In the genomic region with DNA sequence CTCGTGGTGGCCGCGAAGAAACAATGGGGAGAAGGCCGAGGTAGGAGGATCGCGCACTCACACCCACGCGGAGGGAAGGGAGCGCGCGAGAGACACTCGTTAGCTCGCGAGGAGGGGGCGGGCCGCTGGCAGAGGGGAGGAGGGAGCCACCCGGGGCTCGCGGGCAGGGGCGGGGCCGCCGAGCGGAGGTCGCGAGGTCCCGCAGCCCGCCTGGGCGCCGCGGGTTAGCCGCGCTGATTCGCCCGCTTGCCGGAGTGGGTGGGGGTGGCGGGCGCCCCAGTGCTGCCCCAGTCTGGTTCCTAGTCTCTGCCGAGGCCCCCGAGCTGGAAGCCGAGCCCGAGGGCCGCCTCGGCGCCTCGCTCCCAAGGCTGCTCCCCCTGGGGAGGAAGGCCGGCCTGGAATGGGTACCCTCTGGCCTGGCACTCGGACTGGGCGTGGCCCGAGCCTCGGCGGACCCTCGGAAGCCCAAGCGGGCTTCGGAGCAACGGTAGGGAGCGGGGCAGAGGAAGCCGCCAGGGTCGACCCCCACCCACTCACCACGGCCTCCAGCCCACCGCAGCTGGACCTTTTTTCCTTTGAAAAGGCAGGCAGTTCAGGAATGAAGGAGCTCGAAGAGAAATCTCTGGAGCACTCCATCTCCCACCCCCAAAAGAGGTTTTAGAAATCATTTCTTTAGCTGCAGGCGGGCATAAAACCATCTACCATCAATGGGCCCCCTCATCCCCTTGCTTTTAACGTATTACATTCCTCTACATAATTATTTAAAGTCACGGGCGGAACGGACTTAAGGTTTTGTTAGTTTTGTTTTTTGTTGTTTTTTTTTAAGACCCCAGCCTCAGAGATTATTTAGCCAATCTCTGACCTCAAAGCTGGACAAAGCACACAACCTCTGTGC, we compare ENCODE assay signal across 8 cellular contexts. TPM values are rescaled to one million over a fixed set of nuclear protein-coding genes. Genes with fewer than 3 reads are reported as not detected.
DNase-seq lines count a peak whose midpoint lies in the region; ATAC-seq and TF ChIP-seq lines count a peak whose summit lies in the region.

No MANE protein-coding gene starts in this region.

- H3K4me3 ChIP-seq in DOHH2 (ENCODE audit: low read length) (peak overlapping the region; percentile 92), GM23248 (peak overlapping the region; percentile 87), Loucy (ENCODE audit: low read length, poor library complexity, severe bottlenecking) (peak overlapping the region; percentile 84), SK-N-SH (ENCODE audit: low read depth in 2 of 2, low read length in 1 of 2) (peak overlapping the region; percentile 89 to 95), ovary (peak overlapping the region; percentile 90), thoracic aorta (peak overlapping the region; percentile 93)

- TF ChIP-seq CTCF in DOHH2 (IDR thresholded peaks at IDR 0.05; ENCODE audit: low read depth, low read length, poor library complexity, severe bottlenecking) (no peak), Loucy (conservative IDR thresholded peaks at IDR 0.05; ENCODE audit: low read length) (no peak), SK-N-SH (IDR thresholded peaks at IDR 0.05) (no peak), ovary (IDR thresholded peaks at IDR 0.05) (no peak), thoracic aorta (IDR thresholded peaks at IDR 0.05) (no peak)

- H4K20me1 ChIP-seq in DOHH2 (ENCODE audit: control insufficient read depth, insufficient read depth, low read depth, low read length) (peaks cover 10% of the 10 kb centered on the region), GM23248 (ENCODE audit: insufficient read depth) (no peaks in the 10 kb centered on the region), Loucy (ENCODE audit: insufficient read depth, low read length, poor library complexity, severe bottlenecking) (peaks cover 39% of the 10 kb centered on the region), SK-N-SH (ENCODE audit: insufficient read depth) (peaks cover 27% of the 10 kb centered on the region)

- no peak for TF ChIP-seq EP300 in SK-N-SH (IDR thresholded peaks at IDR 0.05; ENCODE audit: borderline replicate concordance in 1 of 2, low read depth in 1 of 2, low read length in 1 of 2)
- TF ChIP-seq EP300 in ovary (IDR thresholded peaks at IDR 0.05): no peak

- H3K9me3 ChIP-seq in DOHH2 (ENCODE audit: control insufficient read depth, insufficient read depth, low read length) (no peaks in the 10 kb centered on the region), GM23248 (ENCODE audit: low read depth) (no peaks in the 10 kb centered on the region), Loucy (ENCODE audit: insufficient read depth, low read depth, low read length) (no peaks in the 10 kb centered on the region), SK-N-SH (no peaks in the 10 kb centered on the region), ovary (no peaks in the 10 kb centered on the region), thoracic aorta (no peaks in the 10 kb centered on the region)

- H3K27me3 ChIP-seq in DOHH2 (ENCODE audit: control insufficient read depth, low read length): no peaks in the 10 kb centered on the region
- no peaks in the 10 kb centered on the region for H3K27me3 ChIP-seq in GM23248 (replicated peaks; ENCODE audit: insufficient read depth)
- H3K27me3 ChIP-seq in Loucy (ENCODE audit: insufficient read depth, low read length, poor library complexity, severe bottlenecking): no peaks in the 10 kb centered on the region
- no peaks in the 10 kb centered on the region for H3K27me3 ChIP-seq in SK-N-SH (ENCODE audit: insufficient read depth)
- H3K27me3 ChIP-seq in ovary: no peaks in the 10 kb centered on the region
- H3K27me3 ChIP-seq in thoracic aorta (replicated peaks; ENCODE audit: insufficient read depth): no peaks in the 10 kb centered on the region

- peak; percentile 97 for DNase-seq in GM23248
- peak; percentile 94 for DNase-seq in SK-N-SH
- DNase-seq in Right ventricle myocardium inferior (ENCODE audit: missing footprints): peak; percentile 93
- DNase-seq in ovary: peak; percentile 85 to 93 (median 90)
- DNase-seq in thoracic aorta (ENCODE audit: low spot score): peak; percentile 53

- H3K4me2 ChIP-seq in DOHH2 (ENCODE audit: low read length): peak overlapping the region; percentile 96
- peak overlapping the region; percentile 93 for H3K4me2 ChIP-seq in GM23248 (ENCODE audit: unreplicated experiment)
- H3K4me2 ChIP-seq in Loucy (ENCODE audit: low read depth, low read length, poor library complexity, severe bottlenecking): peak overlapping the region; percentile 94
- H3K4me2 ChIP-seq in SK-N-SH: peak overlapping the region; percentile 78

- no peaks in the 10 kb centered on the region for H3K27me3 Mint-ChIP-seq in activated naive CD8-positive, alpha-beta T cell

- peaks cover 34% of the 10 kb centered on the region for H3K4me1 Mint-ChIP-seq in activated naive CD8-positive, alpha-beta T cell (ENCODE audit: low read depth)

- H3K36me3 ChIP-seq in DOHH2 (ENCODE audit: control insufficient read depth, low read length): peaks cover 6% of the 10 kb centered on the region
- H3K36me3 ChIP-seq in GM23248 (ENCODE audit: low read depth): no peaks in the 10 kb centered on the region
- H3K36me3 ChIP-seq in Loucy (ENCODE audit: insufficient read depth, low read length): no peaks in the 10 kb centered on the region
- H3K36me3 ChIP-seq in SK-N-SH (replicated peaks in 1 of 2; ENCODE audit: control insufficient read depth in 1 of 2, insufficient read depth in 2 of 2, low read length in 1 of 2): no peaks in the 10 kb centered on the region
- no peaks in the 10 kb centered on the region for H3K36me3 ChIP-seq in ovary
- no peaks in the 10 kb centered on the region for H3K36me3 ChIP-seq in thoracic aorta

- peaks cover 22% of the 10 kb centered on the region for H3F3A ChIP-seq in DOHH2 (ENCODE audit: control insufficient read depth, insufficient read depth)
- peaks cover 25% of the 10 kb centered on the region for H3F3A ChIP-seq in GM23248 (ENCODE audit: insufficient read depth)
- 0 out of 2 replicates have a peak, but pooled peaks cover 4% of the 10 kb centered on the region for H3F3A ChIP-seq in Loucy (ENCODE audit: low read depth)
- H3F3A ChIP-seq in SK-N-SH (replicated peaks; ENCODE audit: insufficient read depth): peaks cover 18% of the 10 kb centered on the region

- in situ Hi-C loops in GM23248 (cut with MboI): no loop called here

- H3K4me3 Mint-ChIP-seq in activated naive CD8-positive, alpha-beta T cell: peak overlapping the region; percentile 82

- intact Hi-C loops in Right ventricle myocardium inferior (cut with DNase I) (loop anchor here (5.0 kb wide), 2 partner anchors 49 to 134 kb away; a partner anchor contains a TSS), ovary (cut with DNase I) (no loop called here)

- ATAC-seq in Right ventricle myocardium inferior (peak; percentile 94), thoracic aorta (ENCODE audit: insufficient number of reproducible peaks, low FRiP score, low read depth) (peak; percentile 88)

- H3K9ac ChIP-seq in GM23248 (peak overlapping the region; percentile 86), Loucy (ENCODE audit: low read depth, low read length, poor library complexity, severe bottlenecking) (peak overlapping the region; percentile 95), SK-N-SH (peak overlapping the region; percentile 93)

- CTCF ChIA-PET in SK-N-SH (lab: Yijun Ruan, JAX): interaction anchor here (0.7 to 1.9 kb wide), 5 partner anchors 40 to 149 kb away, joined by 3 to 15 read pairs (median 3); a partner anchor contains a TSS

- H2AFZ ChIP-seq in GM23248 (peak overlapping the region; percentile 91), Loucy (ENCODE audit: low read length) (peak overlapping the region; percentile 86), SK-N-SH (ENCODE audit: low read depth) (peak overlapping the region; percentile 62; the same call in 1 of the 2 replicates)

- no peak for TF ChIP-seq RAD21 in SK-N-SH (IDR thresholded peaks at IDR 0.05; ENCODE audit: low read length)

- POLR2A ChIA-PET in SK-N-SH (lab: Yijun Ruan, JAX): interaction anchor here (0.6 to 2.7 kb wide), 13 partner anchors 9 to 763 kb away, joined by 3 to 12 read pairs (median 3); a partner anchor contains a TSS

- 1 to 2% methylated on average over 27 to 56 of the region's 66 CpGs for WGBS in GM23248 (ENCODE audit: low coverage in 1 of 2, low lambda C conversion rate in 2 of 2, missing lambda C conversion rate in 2 of 2), 2 experiments
- WGBS in SK-N-SH (ENCODE audit: low lambda C conversion rate): 2% methylated on average over 23 of the region's 66 CpGs
- 1% methylated on average over 47 to 66 of the region's 66 CpGs for WGBS in ovary, 3 donors

- no peaks in the 10 kb centered on the region for H3K9me2 ChIP-seq in DOHH2 (replicated peaks; ENCODE audit: control insufficient read depth, low read length)
- H3K9me2 ChIP-seq in GM23248 (ENCODE audit: insufficient read depth): no peaks in the 10 kb centered on the region
- H3K9me2 ChIP-seq in Loucy (replicated peaks; ENCODE audit: low read depth, low read length): no peaks in the 10 kb centered on the region
- no peaks in the 10 kb centered on the region for H3K9me2 ChIP-seq in SK-N-SH

- H3K79me2 ChIP-seq in DOHH2 (ENCODE audit: control insufficient read depth, low read length) (peaks cover 49% of the 10 kb centered on the region), GM23248 (ENCODE audit: insufficient read depth) (peaks cover 40% of the 10 kb centered on the region), Loucy (ENCODE audit: insufficient read depth, low read length) (peaks cover 61% of the 10 kb centered on the region), SK-N-SH (ENCODE audit: insufficient read depth) (peaks cover 52% of the 10 kb centered on the region)

- H3K27ac ChIP-seq in DOHH2 (ENCODE audit: low read depth, low read length) (peak overlapping the region; percentile 93), GM23248 (peak overlapping the region; percentile 50), SK-N-SH (ENCODE audit: low read depth in 2 of 2, low read length in 1 of 2) (peak overlapping the region; percentile 84 to 95), ovary (peak overlapping the region; percentile 94 to 95), thoracic aorta (peak overlapping the region; percentile 58 to 74)

- peaks cover 39% of the 10 kb centered on the region for H3K4me1 ChIP-seq in DOHH2 (ENCODE audit: control insufficient read depth, low read length)
- peaks cover 17% of the 10 kb centered on the region for H3K4me1 ChIP-seq in GM23248 (ENCODE audit: insufficient read depth)
- peaks cover 47% of the 10 kb centered on the region for H3K4me1 ChIP-seq in Loucy (ENCODE audit: insufficient read depth, low read length, poor library complexity, severe bottlenecking)
- H3K4me1 ChIP-seq in SK-N-SH (ENCODE audit: control insufficient read depth in 1 of 2, insufficient read depth in 2 of 2, low read depth in 1 of 2, low read length in 1 of 2): peaks cover 0 to 11% of the 10 kb centered on the region in 2 experiments
- H3K4me1 ChIP-seq in ovary (ENCODE audit: insufficient read depth): peaks cover 2% of the 10 kb centered on the region
- H3K4me1 ChIP-seq in thoracic aorta (ENCODE audit: control insufficient read depth in 1 of 2, low read depth in 2 of 2): peaks cover 0 to 22% of the 10 kb centered on the region in 2 donors

- peak; percentile 42 for TF ChIP-seq POLR2A in ovary (IDR thresholded peaks at IDR 0.05)

- H3K27ac Mint-ChIP-seq in activated naive CD8-positive, alpha-beta T cell: peak overlapping the region; percentile 70

- H3K36me3 Mint-ChIP-seq in activated naive CD8-positive, alpha-beta T cell: no peaks in the 10 kb centered on the region

- no peaks in the 10 kb centered on the region for H3K9me3 Mint-ChIP-seq in activated naive CD8-positive, alpha-beta T cell (ENCODE audit: low read depth)

RNA-seq across cellular contexts. Expression of a gene that starts 0.7 kb away (rescaled TPM):
- total RNA-seq in GM23248 (2014; rRNA removed; shearing (Covaris generic)): 14.9 and 29.1 TPM in 2 replicates
- polyA plus RNA-seq in GM23248 (2016; fragmentation: Nextera tagmentation; extraction: Ambion mirVana) (13.9 and 18.9 TPM in 2 replicates), SK-N-SH (2012; rRNA removed) (27.2 and 28.3 TPM in 2 replicates), ovary (10 to 100 TPM; 35.6 to 41.1 TPM)
- 17.6 and 18.1 TPM in 2 replicates for polyA plus RNA-seq in SK-N-SH (2012; cell fraction: cytosol; rRNA removed)
- polyA plus RNA-seq in SK-N-SH (2012; cell fraction: nucleus; rRNA removed): 123 and 132 TPM in 2 replicates
- total RNA-seq in Right ventricle myocardium inferior (32.7 TPM), ovary (10 to 100 TPM; 60.7 to 90.5 (median 79.6) TPM), thoracic aorta (10 to 100 TPM; 38.2 to 67.2 TPM)

RNA-seq across cellular contexts. Expression of a gene that starts 48.6 kb away (rescaled TPM):
- total RNA-seq in GM23248 (2014; rRNA removed; shearing (Covaris generic)): 38.7 and 44.7 TPM in 2 replicates
- polyA plus RNA-seq in GM23248 (2016; fragmentation: Nextera tagmentation; extraction: Ambion mirVana): 36.1 and 39.7 TPM in 2 replicates
- 5.7 and 6.2 TPM in 2 replicates for polyA plus RNA-seq in SK-N-SH (2012; rRNA removed)
- 4.4 and 6.3 TPM in 2 replicates for polyA plus RNA-seq in SK-N-SH (2012; cell fraction: cytosol; rRNA removed)
- polyA plus RNA-seq in SK-N-SH (2012; cell fraction: nucleus; rRNA removed): 2.7 and 2.9 TPM in 2 replicates
- total RNA-seq in Right ventricle myocardium inferior: 4.7 TPM
- 10 to 100 TPM; 10.3 to 22.1 (median 13.1) TPM for total RNA-seq in ovary
- polyA plus RNA-seq in ovary: 10 to 100 TPM; 23.1 to 23.7 TPM
- 10 to 100 TPM; 10.2 to 25.9 TPM for total RNA-seq in thoracic aorta

Comparison
In these comparisons a context has a peak if more than half of its experiments do, and no peak if none do; other contexts are left out.
1. Peak in every context shown above with its lines: DNase-seq, ATAC-seq, H3K4me3 ChIP-seq and H3K27ac ChIP-seq.